34 cellular contexts compared by ENCODE assay signal in genomic region chr9:23630488-23630887, GRCh38.
"Had no signal": no experiment of that assay in that cellular context is flagged by ENCODE, and none has a peak within 500 bp of the region (broad histone marks: within the 10 kb centered on the region; RNA-seq: fewer than 3 reads in every experiment).

No MANE protein-coding gene starts in this region.

- H3K4me3 ChIP-seq: adrenal gland, body of pancreas, cardiac muscle cell, colonic mucosa, esophagus muscularis mucosa, gastrocnemius medialis had no signal

- H3K36me3 Mint-ChIP-seq: activated CD4-positive, alpha-beta memory T cell treated with anti-CD3 and anti-CD28 coated beads for 36 hours; activated CD8-positive, alpha-beta memory T cell treated with anti-CD3 and anti-CD28 coated beads, Interleukin-2, amount 10 ng/mL, durations not matched to agents 7 days and 5 days; activated naive CD4-positive, alpha-beta T cell treated with anti-CD3 and anti-CD28 coated beads, Interleukin-2, amount 50 U/mL, for 24 hours; activated naive CD8-positive, alpha-beta T cell treated with anti-CD3 and anti-CD28 coated beads for 36 hours had no signal

- H3K4me1 ChIP-seq: adrenal gland, body of pancreas, colonic mucosa, esophagus muscularis mucosa, foreskin keratinocyte, gastrocnemius medialis had no signal

- H3K27ac ChIP-seq: adrenal gland, body of pancreas, cardiac muscle cell, colonic mucosa, esophagus muscularis mucosa, foreskin keratinocyte, gastrocnemius medialis had no signal

- FAIRE-seq: endometrium, endothelial cell of umbilical vein had no signal

- H3K27ac Mint-ChIP-seq: activated CD4-positive, alpha-beta memory T cell treated with anti-CD3 and anti-CD28 coated beads for 36 hours; activated CD4-positive, alpha-beta T cell treated with anti-CD3 and anti-CD28 coated beads for 36 hours; activated CD4-positive, alpha-beta T cell treated with anti-CD3 and anti-CD28 coated beads, Interleukin-2, amount 10 ng/mL, durations not matched to agents 24 days and 14 days; activated CD8-positive, alpha-beta memory T cell treated with anti-CD3 and anti-CD28 coated beads, Interleukin-2, amount 10 ng/mL, durations not matched to agents 7 days and 5 days; activated CD8-positive, alpha-beta T cell treated with anti-CD3 and anti-CD28 coated beads, Interleukin-2, amount 10 ng/mL, durations not matched to agents 7 days and 5 days; activated naive CD4-positive, alpha-beta T cell treated with anti-CD3 and anti-CD28 coated beads for 36 hours; activated naive CD4-positive, alpha-beta T cell treated with anti-CD3 and anti-CD28 coated beads, Interleukin-2, amount 50 U/mL, for 24 hours; activated naive CD8-positive, alpha-beta T cell treated with anti-CD3 and anti-CD28 coated beads for 36 hours; activated naive CD8-positive, alpha-beta T cell treated with anti-CD3 and anti-CD28 coated beads, Interleukin-2, amount 50 U/mL, for 24 hours; activated T-helper 1 cell treated with anti-CD3 and anti-CD28 coated beads, Interleukin-12 subunit alpha, Interleukin-12 subunit beta, Interleukin-2, Interleukin-4 antibody, amounts not matched to agents 30 ng/mL and 10 ng/mL and 1 ng/mL, durations not matched to agents 14 hours and 24 hours and 36 hours; activated T-helper 2 cell treated with anti-CD3 and anti-CD28 coated beads, Interferon-gamma antibody, Interleukin-2, Interleukin-4, amounts not matched to agents 10 μg/mL and 5 μg/mL and 100 μg/mL, durations not matched to agents 14 hours and 24 hours and 36 hours; T-helper 17 cell had no signal

- H3K4me1 Mint-ChIP-seq: activated CD4-positive, alpha-beta T cell treated with anti-CD3 and anti-CD28 coated beads for 36 hours; activated CD4-positive, alpha-beta T cell treated with anti-CD3 and anti-CD28 coated beads, Interleukin-2, amount 10 ng/mL, durations not matched to agents 24 days and 14 days; activated CD8-positive, alpha-beta memory T cell treated with anti-CD3 and anti-CD28 coated beads, Interleukin-2, amount 10 ng/mL, durations not matched to agents 7 days and 5 days; activated naive CD4-positive, alpha-beta T cell treated with anti-CD3 and anti-CD28 coated beads, Interleukin-2, amount 50 U/mL, for 24 hours; activated naive CD8-positive, alpha-beta T cell treated with anti-CD3 and anti-CD28 coated beads for 36 hours; activated naive CD8-positive, alpha-beta T cell treated with anti-CD3 and anti-CD28 coated beads, Interleukin-2, amount 50 U/mL, for 24 hours; T-helper 17 cell had no signal

- H3K36me3 ChIP-seq: adrenal gland, cardiac muscle cell, colonic mucosa, esophagus muscularis mucosa, gastrocnemius medialis had no signal

- H3K27me3 ChIP-seq: adrenal gland, body of pancreas, cardiac muscle cell, colonic mucosa, esophagus muscularis mucosa, foreskin keratinocyte, gastrocnemius medialis had no signal

- H3K9me3 ChIP-seq: adrenal gland, body of pancreas, colonic mucosa, gastrocnemius medialis had no signal

- H3K4me3 Mint-ChIP-seq: activated CD4-positive, alpha-beta memory T cell treated with anti-CD3 and anti-CD28 coated beads for 36 hours; activated CD4-positive, alpha-beta T cell treated with anti-CD3 and anti-CD28 coated beads for 36 hours; activated CD4-positive, alpha-beta T cell treated with anti-CD3 and anti-CD28 coated beads, Interleukin-2, amount 10 ng/mL, durations not matched to agents 24 days and 14 days; activated CD8-positive, alpha-beta memory T cell treated with anti-CD3 and anti-CD28 coated beads, Interleukin-2, amount 10 ng/mL, durations not matched to agents 7 days and 5 days; activated CD8-positive, alpha-beta T cell treated with anti-CD3 and anti-CD28 coated beads, Interleukin-2, amount 10 ng/mL, durations not matched to agents 7 days and 5 days; activated naive CD4-positive, alpha-beta T cell treated with anti-CD3 and anti-CD28 coated beads for 36 hours; activated naive CD4-positive, alpha-beta T cell treated with anti-CD3 and anti-CD28 coated beads, Interleukin-2, amount 50 U/mL, for 24 hours; activated naive CD8-positive, alpha-beta T cell treated with anti-CD3 and anti-CD28 coated beads for 36 hours; activated naive CD8-positive, alpha-beta T cell treated with anti-CD3 and anti-CD28 coated beads, Interleukin-2, amount 50 U/mL, for 24 hours; activated T-helper 1 cell treated with anti-CD3 and anti-CD28 coated beads, Interleukin-12 subunit alpha, Interleukin-12 subunit beta, Interleukin-2, Interleukin-4 antibody, amounts not matched to agents 30 ng/mL and 10 ng/mL and 1 ng/mL, durations not matched to agents 14 hours and 24 hours and 36 hours; T-helper 17 cell had no signal

- H3K9me3 Mint-ChIP-seq: activated CD4-positive, alpha-beta T cell treated with anti-CD3 and anti-CD28 coated beads, Interleukin-2, amount 10 ng/mL, durations not matched to agents 24 days and 14 days; activated naive CD4-positive, alpha-beta T cell treated with anti-CD3 and anti-CD28 coated beads, Interleukin-2, amount 50 U/mL, for 24 hours had no signal

- ATAC-seq: activated CD4-positive, alpha-beta T cell treated with anti-CD3 and anti-CD28 coated beads for 36 hours; activated CD8-positive, alpha-beta memory T cell treated with anti-CD3 and anti-CD28 coated beads, Interleukin-2, amount 10 ng/mL, durations not matched to agents 7 days and 5 days; activated CD8-positive, alpha-beta T cell treated with anti-CD3 and anti-CD28 coated beads, Interleukin-2, amount 10 ng/mL, durations not matched to agents 7 days and 5 days; activated naive CD8-positive, alpha-beta T cell treated with anti-CD3 and anti-CD28 coated beads, Interleukin-2, amount 50 U/mL, for 24 hours; body of pancreas; foreskin keratinocyte; gastrocnemius medialis; T-helper 17 cell had no signal

- H3K27me3 Mint-ChIP-seq: activated CD4-positive, alpha-beta memory T cell treated with anti-CD3 and anti-CD28 coated beads for 36 hours; activated CD4-positive, alpha-beta T cell treated with anti-CD3 and anti-CD28 coated beads for 36 hours; activated CD4-positive, alpha-beta T cell treated with anti-CD3 and anti-CD28 coated beads, Interleukin-2, amount 10 ng/mL, durations not matched to agents 24 days and 14 days; activated CD8-positive, alpha-beta memory T cell treated with anti-CD3 and anti-CD28 coated beads, Interleukin-2, amount 10 ng/mL, durations not matched to agents 7 days and 5 days; activated naive CD4-positive, alpha-beta T cell treated with anti-CD3 and anti-CD28 coated beads, Interleukin-2, amount 50 U/mL, for 24 hours; activated naive CD8-positive, alpha-beta T cell treated with anti-CD3 and anti-CD28 coated beads for 36 hours; activated naive CD8-positive, alpha-beta T cell treated with anti-CD3 and anti-CD28 coated beads, Interleukin-2, amount 50 U/mL, for 24 hours; T-helper 17 cell had no signal

- DNase-seq: activated CD4-positive, alpha-beta memory T cell treated with anti-CD3 and anti-CD28 coated beads for 36 hours; activated CD4-positive, alpha-beta T cell treated with anti-CD3 and anti-CD28 coated beads for 36 hours; activated CD4-positive, alpha-beta T cell treated with anti-CD3 and anti-CD28 coated beads, Interleukin-2, amount 10 ng/mL, durations not matched to agents 24 days and 14 days; activated CD4-positive, CD25-positive, alpha-beta regulatory T cell; activated CD4-positive, CD25-positive, alpha-beta regulatory T cell treated with anti-CD3 and anti-CD28 coated beads, Interleukin-2, amount 50 U/mL, for 72 hours; activated CD8-positive, alpha-beta memory T cell treated with anti-CD3 and anti-CD28 coated beads, Interleukin-2, amount 10 ng/mL, durations not matched to agents 7 days and 5 days; activated CD8-positive, alpha-beta memory T cell treated with anti-CD3 and anti-CD28 coated beads, Interleukin-2, amount 50 U/mL, for 4 hours; activated CD8-positive, alpha-beta T cell treated with anti-CD3 and anti-CD28 coated beads, Interleukin-2, amount 10 ng/mL, durations not matched to agents 7 days and 5 days; activated effector memory CD4-positive, alpha-beta T cell treated with anti-CD3 and anti-CD28 coated beads, Interleukin-2, amount 50 U/mL, for 16 hours; activated naive CD4-positive, alpha-beta T cell treated with anti-CD3 and anti-CD28 coated beads for 36 hours; activated naive CD8-positive, alpha-beta T cell treated with anti-CD3 and anti-CD28 coated beads for 36 hours; activated naive CD8-positive, alpha-beta T cell treated with anti-CD3 and anti-CD28 coated beads, Interleukin-2, amount 50 U/mL, for 24 hours; activated T-cell treated with anti-CD3 and anti-CD28 coated beads, Interleukin-2, amount 50 U/mL, for 1 hour; activated T-cell treated with anti-CD3 and anti-CD28 coated beads, Interleukin-2, amount 50 U/mL, for 48 hours; adrenal gland; amygdala; aorta; body of pancreas; central memory CD4-positive, alpha-beta T cell; cerebellar nuclear complex; colonic mucosa; effector CD8-positive, alpha-beta T cell; foreskin keratinocyte; gastrocnemius medialis; hippocampal formation; T-helper 1 cell; T-helper 17 cell had no signal
